ENCODE assay signal across 31 cellular contexts in genomic region chr7:132592238-132592946, GRCh38. TPM values are rescaled to one million over a fixed set of nuclear protein-coding genes. Genes with fewer than 3 reads are reported as not detected.
"Had no signal": no experiment of that assay in that cellular context is flagged by ENCODE, and none has a peak within 500 bp of the region (broad histone marks: within the 10 kb centered on the region; RNA-seq: fewer than 3 reads in every experiment).

No MANE protein-coding gene starts in this region.

- H3K9me3 ChIP-seq: esophagus squamous epithelium, gastroesophageal sphincter had no signal

- H3K4me1 ChIP-seq: esophagus squamous epithelium, gastroesophageal sphincter had no signal

- H3K9me3 Mint-ChIP-seq: activated B cell treated with CpG ODN at 0.5 μM for 24 hours; activated CD8-positive, alpha-beta T cell treated with anti-CD3 and anti-CD28 coated beads for 36 hours; activated T-cell treated with anti-CD3 and anti-CD28 coated beads, Interleukin-2, amount 50 U/mL, for 4 hours; activated T-helper 17 cell treated with anti-CD3 and anti-CD28 coated beads, Interleukin-2, amount 50 U/mL, for 72 hours; central memory CD8-positive, alpha-beta T cell; dendritic cell treated with granulocyte-macrophage colony-stimulating factor and Interleukin-4, amounts not matched to agents 40 ng/mL and 50 ng/mL, for 4 days; effector memory CD8-positive, alpha-beta T cell; T-helper 2 cell treated with Interferon-gamma antibody and Interleukin-4, amounts not matched to agents 5 μg/mL and 100 μg/mL, for 36 hours had no signal

- H3K36me3 Mint-ChIP-seq: activated naive CD8-positive, alpha-beta T cell had no signal

- H3K27ac Mint-ChIP-seq: activated B cell treated with CpG ODN at 0.5 μM for 24 hours; activated CD8-positive, alpha-beta T cell treated with anti-CD3 and anti-CD28 coated beads for 36 hours; activated naive CD8-positive, alpha-beta T cell; activated T-helper 17 cell treated with anti-CD3 and anti-CD28 coated beads, Interleukin-2, amount 50 U/mL, for 72 hours; dendritic cell treated with granulocyte-macrophage colony-stimulating factor and Interleukin-4, amounts not matched to agents 40 ng/mL and 50 ng/mL, for 4 days; effector memory CD8-positive, alpha-beta T cell; T-helper 17 cell; T-helper 2 cell treated with Interferon-gamma antibody and Interleukin-4, amounts not matched to agents 5 μg/mL and 100 μg/mL, for 36 hours had no signal

- H3K27ac ChIP-seq: brain microvascular endothelial cell, coronary artery, dorsolateral prefrontal cortex, epithelial cell of prostate, esophagus squamous epithelium, gastroesophageal sphincter, WERI-Rb-1 had no signal

- H3K4me1 Mint-ChIP-seq: activated B cell treated with CpG ODN at 0.5 μM for 24 hours; activated T-helper 17 cell treated with anti-CD3 and anti-CD28 coated beads, Interleukin-2, amount 50 U/mL, for 72 hours; central memory CD8-positive, alpha-beta T cell; T-helper 17 cell had no signal

- H3K4me3 Mint-ChIP-seq: activated B cell treated with CpG ODN at 0.5 μM for 24 hours; activated CD8-positive, alpha-beta T cell treated with anti-CD3 and anti-CD28 coated beads for 36 hours; activated naive CD8-positive, alpha-beta T cell; activated T-cell treated with anti-CD3 and anti-CD28 coated beads, Interleukin-2, amount 50 U/mL, for 4 hours; activated T-helper 17 cell treated with anti-CD3 and anti-CD28 coated beads, Interleukin-2, amount 50 U/mL, for 72 hours; central memory CD8-positive, alpha-beta T cell; dendritic cell treated with granulocyte-macrophage colony-stimulating factor and Interleukin-4, amounts not matched to agents 40 ng/mL and 50 ng/mL, for 4 days; effector memory CD8-positive, alpha-beta T cell; T-helper 17 cell; T-helper 2 cell treated with Interferon-gamma antibody and Interleukin-4, amounts not matched to agents 5 μg/mL and 100 μg/mL, for 36 hours had no signal

- H3K4me3 ChIP-seq: coronary artery, dorsolateral prefrontal cortex, esophagus squamous epithelium, gastroesophageal sphincter had no signal

- DNase-seq: activated B cell treated with CpG ODN at 0.5 μM for 24 hours; activated CD4-positive, alpha-beta T cell treated with anti-CD3 and anti-CD28 coated beads for 48 hours; activated CD4-positive, alpha-beta T cell treated with anti-CD3 and anti-CD28 coated beads, Interleukin-2, amount 50 U/mL, for 1 hour; activated CD4-positive, alpha-beta T cell treated with anti-CD3 and anti-CD28 coated beads, Interleukin-2, amount 50 U/mL, for 48 hours; activated CD8-positive, alpha-beta memory T cell treated with anti-CD3 and anti-CD28 coated beads for 24 hours; activated CD8-positive, alpha-beta T cell treated with anti-CD3 and anti-CD28 coated beads for 36 hours; activated effector memory CD4-positive, alpha-beta T cell treated with Interleukin-2 at 50 U/mL for 16 hours; activated gamma-delta T cell treated with Interleukin-2 at 50 U/mL for 16 hours; activated naive CD4-positive, alpha-beta T cell treated with anti-CD3 and anti-CD28 coated beads, Interleukin-2, amount 50 U/mL, for 16 hours; activated naive CD4-positive, alpha-beta T cell treated with Interleukin-2 at 50 U/mL for 16 hours; activated T-cell treated with anti-CD3 and anti-CD28 coated beads, Interleukin-2, amount 50 U/mL, for 4 hours; amniotic stem cell; brain microvascular endothelial cell; effector memory CD8-positive, alpha-beta T cell; esophagus squamous epithelium; foreskin melanocyte; T-helper 1 cell; T-helper 17 cell; T1000; WERI-Rb-1 had no signal

- H3K27me3 Mint-ChIP-seq: activated naive CD8-positive, alpha-beta T cell had no signal

- H3K27me3 ChIP-seq: brain microvascular endothelial cell had no signal

- H3K36me3 ChIP-seq: brain microvascular endothelial cell, esophagus squamous epithelium, gastroesophageal sphincter, WERI-Rb-1 had no signal

- ATAC-seq: activated CD4-positive, CD25-positive, alpha-beta regulatory T cell treated with anti-CD3 and anti-CD28 coated beads, Interleukin-2, amount 50 U/mL, for 24 hours; activated CD8-positive, alpha-beta T cell treated with anti-CD3 and anti-CD28 coated beads for 36 hours; activated T-cell treated with anti-CD3 and anti-CD28 coated beads, Interleukin-2, amount 50 U/mL, for 4 hours; activated T-helper 17 cell treated with anti-CD3 and anti-CD28 coated beads, Interleukin-2, amount 50 U/mL, for 72 hours; effector memory CD8-positive, alpha-beta T cell; gastroesophageal sphincter; T-helper 17 cell had no signal

RNA-seq across cellular contexts. Expression of gene PLXNA4, which starts 16.1 kb away (rescaled TPM):
- total RNA-seq: activated B cell treated with CpG ODN at 0.5 μM for 24 hours, fibroblast of villous mesenchyme had no signal
